ENCODE assay signal across 26 cellular contexts in genomic region chr22:36858966-36859365, GRCh38. TPM values are rescaled to one million over a fixed set of nuclear protein-coding genes. Genes with fewer than 3 reads are reported as not detected.
DNase-seq lines count a peak whose midpoint lies in the region; ATAC-seq, FAIRE-seq and TF ChIP-seq lines count a peak whose summit lies in the region.
"Had no signal": no experiment of that assay in that cellular context is flagged by ENCODE, and none has a peak within 500 bp of the region (broad histone marks: within the 10 kb centered on the region; RNA-seq: fewer than 3 reads in every experiment).

No MANE protein-coding gene starts in this region.

- H3K9me3 Mint-ChIP-seq in T-helper 2 cell treated with Interferon-gamma antibody and Interleukin-4, amounts not matched to agents 5 μg/mL and 100 μg/mL, for 36 hours, result no peaks in the 10 kb centered on the region
- H3K9me3 Mint-ChIP-seq in naive B cell, result peaks cover 0 to 5% (median 0%) of the 10 kb centered on the region in 7 donors
- H3K9me3 Mint-ChIP-seq: activated CD4-positive, alpha-beta T cell treated with anti-CD3 and anti-CD28 coated beads, Interleukin-2, amount 10 ng/mL, durations not matched to agents 7 days and 5 days had no signal

- no peak for TF ChIP-seq POLR2A in GM12892 (IDR thresholded peaks at IDR 0.05; ENCODE audit: low read depth, low read length)

- peak overlapping the region; percentile 21 for H3K27ac Mint-ChIP-seq in T-helper 2 cell treated with Interferon-gamma antibody and Interleukin-4, amounts not matched to agents 5 μg/mL and 100 μg/mL, for 36 hours
- peak overlapping the region in 4 of 6 donors; percentile 85 to 99 (median 92) for H3K27ac Mint-ChIP-seq in naive B cell

- H3K36me3 Mint-ChIP-seq in T-helper 2 cell treated with Interferon-gamma antibody and Interleukin-4, amounts not matched to agents 5 μg/mL and 100 μg/mL, for 36 hours (ENCODE audit: low read depth), result peaks cover 7% of the 10 kb centered on the region
- H3K36me3 Mint-ChIP-seq in naive B cell, result peaks cover 2 to 3% of the 10 kb centered on the region in 2 donors

- H3K4me3 Mint-ChIP-seq in T-helper 2 cell treated with Interferon-gamma antibody and Interleukin-4, amounts not matched to agents 5 μg/mL and 100 μg/mL, for 36 hours, result no peak overlapping the region
- no peak overlapping the region for H3K4me3 Mint-ChIP-seq in naive B cell
- H3K4me3 Mint-ChIP-seq: activated CD4-positive, alpha-beta T cell treated with anti-CD3 and anti-CD28 coated beads, Interleukin-2, amount 10 ng/mL, durations not matched to agents 7 days and 5 days had no signal

- H3K4me1 Mint-ChIP-seq in T-helper 2 cell treated with Interferon-gamma antibody and Interleukin-4, amounts not matched to agents 5 μg/mL and 100 μg/mL, for 36 hours (ENCODE audit: low read depth), result peaks cover 42% of the 10 kb centered on the region
- H3K4me1 Mint-ChIP-seq in naive B cell, result peaks cover 36 to 55% (median 46%) of the 10 kb centered on the region in 3 donors

- ATAC-seq in naive B cell (ENCODE audit: low read depth in 2 of 2), result no peak
- ATAC-seq in GM19395 (IDR thresholded peaks at IDR 0.05; ENCODE audit: unreplicated experiment), result no peak
- ATAC-seq: A549, foreskin keratinocyte, HCT116, HepG2, left cardiac atrium had no signal

- no peaks in the 10 kb centered on the region for H3K27me3 Mint-ChIP-seq in T-helper 2 cell treated with Interferon-gamma antibody and Interleukin-4, amounts not matched to agents 5 μg/mL and 100 μg/mL, for 36 hours (ENCODE audit: low read depth)
- no peaks in the 10 kb centered on the region for H3K27me3 Mint-ChIP-seq in naive B cell

- no peak for DNase-seq in T-helper 2 cell treated with Interferon-gamma antibody and Interleukin-4, amounts not matched to agents 5 μg/mL and 100 μg/mL, for 36 hours (ENCODE audit: low spot score)
- no peak for DNase-seq in T-helper 2 cell
- DNase-seq in GM12892 (ENCODE audit: insufficient read length), result no peak
- peak; percentile 63 for DNase-seq in RPMI8226
- no peak for DNase-seq in naive B cell
- DNase-seq in amygdala (lab: John Stamatoyannopoulos, UW), result no peak
- DNase-seq in UCSD-AML1 (lab: John Stamatoyannopoulos, UW; ENCODE audit: unreplicated experiment), result no peak
- DNase-seq: activated CD4-positive, alpha-beta T cell treated with anti-CD3 and anti-CD28 coated beads, Interleukin-2, amount 10 ng/mL, durations not matched to agents 7 days and 5 days; activated gamma-delta T cell treated with Interleukin-2 at 50 U/mL for 16 hours; adrenal gland; Calu3; effector CD8-positive, alpha-beta T cell; erythroblast; foreskin keratinocyte; left cardiac atrium; NCI-H1092 treated with DMSO at 0.1 percent for 48 hours; NCI-H187 treated with DMSO at 0.1 percent for 48 hours; NCI-H524 treated with DMSO at 0.1 percent for 48 hours; occipital lobe; stimulated activated CD4-positive, alpha-beta T cell treated with anti-CD3 and anti-CD28 coated beads, Interleukin-1b, Interleukin-23, amount 100 ng/mL, for 48 hours had no signal

- peak; percentile 87 for FAIRE-seq in GM12892 (lab: Jason Lieb, UNC)
- FAIRE-seq: A549, HepG2, urothelium cell line had no signal

RNA-seq across cellular contexts. Expression of gene NCF4, which starts 1.8 kb away (rescaled TPM):
- polyA plus RNA-seq in GM12892 (2012; ENCODE audit: missing spikeins), result 30.6 TPM
- 100 to 1,000 TPM in 1 of 6 donors, 10 to 100 TPM in 5; 62.7 to 103 (median 95.9) TPM for polyA plus RNA-seq in naive B cell (ENCODE audit: low read depth in 6 of 6)
- polyA plus RNA-seq: A549, BJ, foreskin keratinocyte, HepG2 had no signal

RNA-seq across cellular contexts. Expression of gene PVALB, which starts 42.1 kb away (rescaled TPM):
- not detected for polyA plus RNA-seq in GM12892 (2012; ENCODE audit: missing spikeins)
- 1 to 10 TPM in 2 of 6 donors, under 1 TPM in 1, not detected in 3; 0.73 to 1.5 (median 1.3) TPM for polyA plus RNA-seq in naive B cell (ENCODE audit: low read depth in 6 of 6)
- polyA plus RNA-seq: A549, BJ, foreskin keratinocyte, HepG2 had no signal

RNA-seq across cellular contexts. Expression of gene CSF2RB, which starts 54.5 kb away (rescaled TPM):
- polyA plus RNA-seq in GM12892 (2012; ENCODE audit: missing spikeins), result 14.7 TPM
- polyA plus RNA-seq in naive B cell (ENCODE audit: low read depth in 6 of 6), result 1 to 10 TPM in 5 of 6 donors, not detected in 1; 3.5 to 9.1 (median 6.7) TPM
- polyA plus RNA-seq: A549, foreskin keratinocyte, HepG2 had no signal
